ENCODE assay signal across 8 cellular contexts in the genomic region with DNA sequence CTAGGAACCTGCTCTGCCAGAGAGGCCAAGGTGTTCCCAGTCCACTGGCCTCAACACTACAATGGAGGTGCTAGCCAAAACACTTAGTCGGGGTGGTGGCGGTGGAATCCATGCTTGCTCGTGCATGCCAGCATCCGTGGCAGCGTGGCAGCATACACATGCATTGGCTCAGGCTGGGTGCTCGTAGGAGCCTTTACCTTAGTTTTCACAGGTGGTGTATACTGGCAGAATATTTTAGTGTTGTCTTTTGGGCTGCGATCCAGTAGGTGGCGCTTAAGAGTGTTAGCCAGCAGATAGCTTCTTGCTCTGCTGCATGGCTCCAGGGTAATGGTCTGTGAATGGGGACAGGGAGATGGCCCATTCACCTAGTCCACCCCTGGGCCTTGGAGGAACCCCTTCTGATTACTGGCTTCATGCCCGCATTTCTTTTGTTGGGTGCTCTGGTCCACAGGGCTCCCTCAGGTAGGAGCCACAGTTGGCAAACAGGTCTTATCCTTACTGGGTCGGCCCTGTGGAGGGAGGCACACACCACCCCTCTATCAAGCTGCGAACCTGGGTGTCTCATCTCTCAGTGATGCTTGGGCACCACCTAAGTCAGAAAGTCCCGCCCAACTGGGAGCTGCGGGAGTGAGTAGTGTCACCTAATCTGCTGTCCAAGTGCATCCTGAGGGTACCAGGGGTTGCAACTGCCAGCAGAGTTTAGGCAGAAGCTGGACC. TPM values are rescaled to one million over a fixed set of nuclear protein-coding genes. Genes with fewer than 3 reads are reported as not detected.
DNase-seq lines count a peak whose midpoint lies in the region; ATAC-seq and TF ChIP-seq lines count a peak whose summit lies in the region.

No MANE protein-coding gene starts in this region.

- no peaks in the 10 kb centered on the region for H3K9me3 Mint-ChIP-seq in activated naive CD8-positive, alpha-beta T cell treated with anti-CD3 and anti-CD28 coated beads, Interleukin-2, amount 50 U/mL, for 24 hours
- H3K9me3 Mint-ChIP-seq in neural crest cell: peaks cover 16% of the 10 kb centered on the region

- TF ChIP-seq CTCF in neural crest cell (conservative IDR thresholded peaks at IDR 0.05): peak; percentile 49

- DNase-seq in AML-193 (lab: John Stamatoyannopoulos, UW) (peak; percentile 2 to 24), HuH-7 (ENCODE audit: low spot score) (peak; percentile 31), neural crest cell (ENCODE audit: low read depth, low spot score) (no peak), superior temporal gyrus (ENCODE audit: extremely low spot score) (no peak), G401 (ENCODE audit: low spot score) (no peak), cerebellar nuclear complex (lab: John Stamatoyannopoulos, UW) (no peak)
- peak; percentile 4 for DNase-seq in activated naive CD8-positive, alpha-beta T cell treated with anti-CD3 and anti-CD28 coated beads, Interleukin-2, amount 50 U/mL, for 24 hours

- ATAC-seq in GM18511 (IDR thresholded peaks at IDR 0.05; ENCODE audit: unreplicated experiment): peak; percentile 94
- no peak for ATAC-seq in activated naive CD8-positive, alpha-beta T cell treated with anti-CD3 and anti-CD28 coated beads, Interleukin-2, amount 50 U/mL, for 24 hours

- no peak overlapping the region for H3K27ac Mint-ChIP-seq in activated naive CD8-positive, alpha-beta T cell treated with anti-CD3 and anti-CD28 coated beads, Interleukin-2, amount 50 U/mL, for 24 hours
- no peak overlapping the region for H3K27ac Mint-ChIP-seq in neural crest cell (ENCODE audit: unreplicated experiment)

- H3K27me3 Mint-ChIP-seq in activated naive CD8-positive, alpha-beta T cell treated with anti-CD3 and anti-CD28 coated beads, Interleukin-2, amount 50 U/mL, for 24 hours: no peaks in the 10 kb centered on the region
- H3K27me3 Mint-ChIP-seq in neural crest cell (ENCODE audit: low read depth): no peaks in the 10 kb centered on the region

- no peak overlapping the region for H3K4me3 Mint-ChIP-seq in activated naive CD8-positive, alpha-beta T cell treated with anti-CD3 and anti-CD28 coated beads, Interleukin-2, amount 50 U/mL, for 24 hours
- no peak overlapping the region for H3K4me3 Mint-ChIP-seq in neural crest cell

- no peaks in the 10 kb centered on the region for H3K36me3 Mint-ChIP-seq in activated naive CD8-positive, alpha-beta T cell treated with anti-CD3 and anti-CD28 coated beads, Interleukin-2, amount 50 U/mL, for 24 hours (ENCODE audit: low read depth)
- peaks cover 10% of the 10 kb centered on the region for H3K36me3 Mint-ChIP-seq in neural crest cell (ENCODE audit: low read depth)

- in situ Hi-C loops in G401 (cut with HindIII; ENCODE audit: low sequenced_read_pairs): no loop called here

- H3K4me1 Mint-ChIP-seq in activated naive CD8-positive, alpha-beta T cell treated with anti-CD3 and anti-CD28 coated beads, Interleukin-2, amount 50 U/mL, for 24 hours: no peaks in the 10 kb centered on the region
- no peaks in the 10 kb centered on the region for H3K4me1 Mint-ChIP-seq in neural crest cell

RNA-seq across cellular contexts. Expression of a gene that starts 40.0 kb away (rescaled TPM):
- total RNA-seq in neural crest cell: not detected in 2 replicates
- total RNA-seq in G401 (2014; rRNA removed; shearing (Covaris generic)): not detected in 2 replicates

RNA-seq across cellular contexts. Expression of a gene that starts 57.1 kb away (rescaled TPM):
- not detected in 2 replicates for total RNA-seq in neural crest cell
- total RNA-seq in G401 (2014; rRNA removed; shearing (Covaris generic)): not detected in 2 replicates

Comparison
In these comparisons a context has a peak if more than half of its experiments do, and no peak if none do; other contexts are left out.
1. DNase-seq: peak in AML-193 (2 of 2), HuH-7 (single experiment) and activated naive CD8-positive, alpha-beta T cell treated with anti-CD3 and anti-CD28 coated beads, Interleukin-2, amount 50 U/mL, for 24 hours (single experiment); none in neural crest cell (single experiment), superior temporal gyrus (single experiment), G401 (single experiment) and cerebellar nuclear complex (0 of 2).